ENCODE assay signal across 14 cellular contexts in genomic region chr9:115369322-115369957, GRCh38.
DNase-seq lines count a peak whose midpoint lies in the region; ATAC-seq, FAIRE-seq and TF ChIP-seq lines count a peak whose summit lies in the region.
"Had no signal": no experiment of that assay in that cellular context is flagged by ENCODE, and none has a peak within 500 bp of the region (broad histone marks: within the 10 kb centered on the region; RNA-seq: fewer than 3 reads in every experiment).

No MANE protein-coding gene starts in this region.

- peaks cover 47% of the 10 kb centered on the region for H3K4me1 Mint-ChIP-seq in astrocyte (ENCODE audit: low read depth, unreplicated experiment)
- H3K4me1 Mint-ChIP-seq: neural crest cell had no signal

- no peaks in the 10 kb centered on the region for H3K79me2 ChIP-seq in astrocyte (ENCODE audit: insufficient read depth, low read length)

- no peaks in the 10 kb centered on the region for H4K20me1 ChIP-seq in astrocyte (ENCODE audit: insufficient read depth, low read length)
- H4K20me1 ChIP-seq: BLaER1 treated with 17β-estradiol and CSF1 and Interleukin-3, amounts not matched to agents 10 nM and 100 nM had no signal

- H3K27ac ChIP-seq in right atrium auricular region (no peak overlapping the region), astrocyte (ENCODE audit: low read depth, low read length) (peak overlapping the region; percentile 29)
- H3K27ac ChIP-seq: BLaER1 treated with 17β-estradiol and CSF1 and Interleukin-3, amounts not matched to agents 10 nM and 100 nM had no signal

- peak; percentile 59 for DNase-seq in Right ventricle myocardium superior
- no peak for DNase-seq in right atrium auricular region (ENCODE audit: low spot score)
- DNase-seq in astrocyte (ENCODE audit: low read depth): peak; percentile 78
- peak; percentile 50 for DNase-seq in left cardiac atrium
- DNase-seq in activated T-cell treated with anti-CD3 and anti-CD28 coated beads for 4 hours: no peak
- DNase-seq in SIG-M5 treated with dmso at 0.1 percent for 504 hours (lab: John Stamatoyannopoulos, UW; ENCODE audit: unreplicated experiment): no peak
- DNase-seq in activated naive CD4-positive, alpha-beta T cell treated with anti-CD3 and anti-CD28 coated beads, Interleukin-2, amount 50 U/mL, for 72 hours (ENCODE audit: low spot score in 2 of 2): no peak
- DNase-seq: activated CD4-positive, alpha-beta T cell treated with anti-CD3 and anti-CD28 coated beads, Interleukin-2, amount 50 U/mL, for 48 hours; amniotic stem cell; hypothalamus; NCI-H1105 treated with DMSO at 0.1 percent for 48 hours had no signal

- TF ChIP-seq CTCF in right atrium auricular region (IDR thresholded peaks at IDR 0.05) (no peak), astrocyte (IDR thresholded peaks at IDR 0.05; ENCODE audit: insufficient read depth, low read depth, low read length) (no peak)

- peak overlapping the region; percentile 23 for H3K9ac ChIP-seq in astrocyte (ENCODE audit: low read length)
- H3K9ac ChIP-seq: BLaER1 treated with 17β-estradiol and CSF1 and Interleukin-3, amounts not matched to agents 10 nM and 100 nM had no signal

- H3K27ac Mint-ChIP-seq in astrocyte (ENCODE audit: unreplicated experiment): peak overlapping the region; percentile 2
- no peak overlapping the region for H3K27ac Mint-ChIP-seq in activated naive CD4-positive, alpha-beta T cell treated with anti-CD3 and anti-CD28 coated beads, Interleukin-2, amount 50 U/mL, for 72 hours

- H3K4me3 Mint-ChIP-seq in astrocyte (ENCODE audit: unreplicated experiment): no peak overlapping the region
- H3K4me3 Mint-ChIP-seq: neural crest cell had no signal

- intact Hi-C loops in Right ventricle myocardium superior (cut with DNase I) (no loop called here), left cardiac atrium (cut with DNase I) (no loop called here)

- H3K36me3 ChIP-seq in right atrium auricular region (no peaks in the 10 kb centered on the region), astrocyte (ENCODE audit: insufficient read depth, low read length) (no peaks in the 10 kb centered on the region)
- H3K36me3 ChIP-seq: BLaER1 treated with 17β-estradiol and CSF1 and Interleukin-3, amounts not matched to agents 10 nM and 100 nM had no signal

- H2AFZ ChIP-seq in astrocyte (ENCODE audit: low read depth, low read length): no peak overlapping the region

- ATAC-seq in Right ventricle myocardium superior (ENCODE audit: poor library complexity): peak; percentile 51
- peak; percentile 57 to 68 for ATAC-seq in left cardiac atrium
- no peak for ATAC-seq in GM18907 (IDR thresholded peaks at IDR 0.05; ENCODE audit: unreplicated experiment)
- no peak for ATAC-seq in activated naive CD4-positive, alpha-beta T cell treated with anti-CD3 and anti-CD28 coated beads, Interleukin-2, amount 50 U/mL, for 72 hours

- H3K9me3 Mint-ChIP-seq in astrocyte (ENCODE audit: unreplicated experiment): peaks cover 6% of the 10 kb centered on the region
- peaks cover 5 to 11% of the 10 kb centered on the region in 2 donors for H3K9me3 Mint-ChIP-seq in activated naive CD4-positive, alpha-beta T cell treated with anti-CD3 and anti-CD28 coated beads, Interleukin-2, amount 50 U/mL, for 72 hours

- peak overlapping the region; percentile 20 for H3K4me2 ChIP-seq in astrocyte (ENCODE audit: low read length)

- peaks cover 3% of the 10 kb centered on the region for H3K36me3 Mint-ChIP-seq in astrocyte (ENCODE audit: low read depth, unreplicated experiment)
- no peaks in the 10 kb centered on the region for H3K36me3 Mint-ChIP-seq in activated naive CD4-positive, alpha-beta T cell treated with anti-CD3 and anti-CD28 coated beads, Interleukin-2, amount 50 U/mL, for 72 hours

- H3K9me3 ChIP-seq in right atrium auricular region: peaks cover 0 to 8% of the 10 kb centered on the region in 2 donors
- no peaks in the 10 kb centered on the region for H3K9me3 ChIP-seq in astrocyte (ENCODE audit: insufficient read depth, low read depth, low read length)

- no peaks in the 10 kb centered on the region for H3K4me1 ChIP-seq in right atrium auricular region
- peaks cover 31% of the 10 kb centered on the region for H3K4me1 ChIP-seq in astrocyte (ENCODE audit: insufficient read depth, low read length)

- no peak for FAIRE-seq in astrocyte (lab: Jason Lieb, UNC)

- H3K27me3 ChIP-seq in right atrium auricular region: no peaks in the 10 kb centered on the region
- no peaks in the 10 kb centered on the region for H3K27me3 ChIP-seq in astrocyte (ENCODE audit: insufficient read depth, low read length)
- H3K27me3 ChIP-seq: BLaER1 treated with 17β-estradiol and CSF1 and Interleukin-3, amounts not matched to agents 10 nM and 100 nM had no signal

- H3K27me3 Mint-ChIP-seq in astrocyte (ENCODE audit: low read depth, unreplicated experiment): no peaks in the 10 kb centered on the region

- H3K4me3 ChIP-seq in right atrium auricular region: no peak overlapping the region
- no peak overlapping the region for H3K4me3 ChIP-seq in astrocyte (ENCODE audit: insufficient read depth, low read depth, low read length)
- H3K4me3 ChIP-seq: BLaER1 treated with 17β-estradiol and CSF1 and Interleukin-3, amounts not matched to agents 10 nM and 100 nM had no signal

Comparison
In these comparisons a context has a peak if more than half of its experiments do, and no peak if none do; other contexts are left out.
1. DNase-seq: peak in Right ventricle myocardium superior (single experiment), astrocyte (single experiment) and left cardiac atrium (single experiment); none in right atrium auricular region (single experiment), activated T-cell treated with anti-CD3 and anti-CD28 coated beads for 4 hours (single experiment), SIG-M5 treated with dmso at 0.1 percent for 504 hours (single experiment) and activated naive CD4-positive, alpha-beta T cell treated with anti-CD3 and anti-CD28 coated beads, Interleukin-2, amount 50 U/mL, for 72 hours (0 of 2).
2. ATAC-seq: peak in Right ventricle myocardium superior (single experiment) and left cardiac atrium (2 of 2); none in GM18907 (single experiment) and activated naive CD4-positive, alpha-beta T cell treated with anti-CD3 and anti-CD28 coated beads, Interleukin-2, amount 50 U/mL, for 72 hours (0 of 2).